ENCODE assay signal across 8 cellular contexts in the genomic region with DNA sequence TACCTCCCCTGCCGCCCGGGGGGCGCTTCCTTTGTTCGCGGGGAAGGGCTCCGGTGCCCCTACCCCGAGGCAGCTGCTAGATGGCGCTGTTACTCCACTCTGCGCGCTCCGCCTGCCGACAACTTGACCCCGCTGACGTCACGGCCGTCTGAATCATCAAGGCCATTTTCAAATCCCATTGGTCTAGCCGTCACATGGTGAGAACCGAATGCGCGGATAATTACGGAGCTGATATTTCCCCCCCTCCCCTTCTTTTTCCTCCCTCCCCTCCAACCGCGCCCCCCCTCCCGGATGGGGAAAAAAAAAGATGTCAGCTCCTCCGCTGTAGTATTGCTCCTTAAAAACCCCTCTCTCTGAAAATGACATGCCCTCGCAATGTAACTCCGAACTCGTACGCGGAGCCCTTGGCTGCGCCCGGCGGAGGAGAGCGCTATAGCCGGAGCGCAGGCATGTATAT. TPM values are rescaled to one million over a fixed set of nuclear protein-coding genes. Genes with fewer than 3 reads are reported as not detected.
DNase-seq lines count a peak whose midpoint lies in the region; ATAC-seq and TF ChIP-seq lines count a peak whose summit lies in the region.

A gene (plus strand): TSS at position 246 of the 457 bp plus-strand sequence. CDS start 114 bp downstream, at position 360.

- peak within 1 kb of the TSS; percentile 41 to 52; a peak in 3 of 4 replicates for H3K4me3 ChIP-seq in SK-N-SH (ENCODE audit: low read depth in 2 of 2, low read length in 1 of 2)
- peak within 1 kb of the TSS; percentile 71 for H3K4me3 ChIP-seq in skeletal muscle cell (ENCODE audit: low read depth, low read length)

- H3K9ac ChIP-seq in SK-N-SH, result no peak within 1 kb of the TSS

- H2AFZ ChIP-seq in SK-N-SH (ENCODE audit: low read depth), result peak within 1 kb of the TSS; percentile 96; the same call in 1 of the 2 replicates

- TF ChIP-seq RAD21 in SK-N-SH (IDR thresholded peaks at IDR 0.05; ENCODE audit: low read length), result peak; percentile 88

- no peak within 1 kb of the TSS for H3K27ac Mint-ChIP-seq in activated naive CD8-positive, alpha-beta T cell treated with anti-CD3 and anti-CD28 coated beads for 36 hours

- no peaks in the 10 kb centered on the region for H3K36me3 Mint-ChIP-seq in activated naive CD8-positive, alpha-beta T cell treated with anti-CD3 and anti-CD28 coated beads for 36 hours

- CTCF ChIA-PET in SK-N-SH (lab: Yijun Ruan, JAX), result interaction anchor here (0.5 to 12.8 kb wide), 62 partner anchors 8 to 427 kb away, joined by 3 to 194 read pairs (median 4); a partner anchor contains a TSS

- 1% methylated on average over 33 of the region's 36 CpGs for WGBS in SK-N-SH (ENCODE audit: low lambda C conversion rate)

- peaks cover 26% of the 10 kb centered on the region for H3K4me1 Mint-ChIP-seq in activated naive CD8-positive, alpha-beta T cell treated with anti-CD3 and anti-CD28 coated beads for 36 hours

- TF ChIP-seq CTCF in GM12872 (IDR thresholded peaks at IDR 0.05; ENCODE audit: insufficient read depth, low read depth, low read length) (peak; percentile 79), SK-N-SH (IDR thresholded peaks at IDR 0.05) (peak; percentile 80)

- TF ChIP-seq EP300 in SK-N-SH (IDR thresholded peaks at IDR 0.05; ENCODE audit: borderline replicate concordance in 1 of 2, low read depth in 1 of 2, low read length in 1 of 2), result no peak

- H3K27me3 ChIP-seq in SK-N-SH (ENCODE audit: insufficient read depth), result peaks cover 95% of the 10 kb centered on the region

- H3K9me3 ChIP-seq in SK-N-SH, result no peaks in the 10 kb centered on the region

- no peaks in the 10 kb centered on the region for H3K79me2 ChIP-seq in SK-N-SH (ENCODE audit: insufficient read depth)

- H3K4me1 ChIP-seq in SK-N-SH (ENCODE audit: control insufficient read depth in 1 of 2, insufficient read depth in 2 of 2, low read depth in 1 of 2, low read length in 1 of 2), result peaks cover 0 to 12% of the 10 kb centered on the region in 2 experiments; a peak in 1 of 4 replicates

- H3F3A ChIP-seq in SK-N-SH (replicated peaks; ENCODE audit: insufficient read depth), result no peaks in the 10 kb centered on the region

- POLR2A ChIA-PET in SK-N-SH (lab: Yijun Ruan, JAX), result interaction anchor here (1.0 to 1.1 kb wide), 2 partner anchors 230 to 231 kb away, joined by 3 read pairs; no protein-coding TSS in a partner anchor

- ATAC-seq in left cardiac atrium (peak; percentile 64 to 75), HG03457 (IDR thresholded peaks at IDR 0.05; ENCODE audit: unreplicated experiment) (no peak)

- H4K20me1 ChIP-seq in SK-N-SH (ENCODE audit: insufficient read depth), result no peaks in the 10 kb centered on the region

- no peaks in the 10 kb centered on the region for H3K9me3 Mint-ChIP-seq in activated naive CD8-positive, alpha-beta T cell treated with anti-CD3 and anti-CD28 coated beads for 36 hours

- intact Hi-C loops in left cardiac atrium (cut with DNase I), result no loop called here

- peaks cover 97% of the 10 kb centered on the region for H3K27me3 Mint-ChIP-seq in activated naive CD8-positive, alpha-beta T cell treated with anti-CD3 and anti-CD28 coated beads for 36 hours

- peak within 1 kb of the TSS; percentile 25 for H3K4me3 Mint-ChIP-seq in activated naive CD8-positive, alpha-beta T cell treated with anti-CD3 and anti-CD28 coated beads for 36 hours

- H3K36me3 ChIP-seq in SK-N-SH (replicated peaks in 1 of 2; ENCODE audit: control insufficient read depth in 1 of 2, insufficient read depth in 2 of 2, low read length in 1 of 2), result no peaks in the 10 kb centered on the region

- H3K27ac ChIP-seq in SK-N-SH (ENCODE audit: low read depth in 2 of 2, low read length in 1 of 2), result no peak within 1 kb of the TSS

- DNase-seq in LHCN-M2 (ENCODE audit: low read depth) (peak; percentile 95), SK-N-SH (peak; percentile 97), left cardiac atrium (peak; percentile 88), skeletal muscle cell (ENCODE audit: low read depth) (peak; percentile 95), OCI-M2 (lab: John Stamatoyannopoulos, UW; ENCODE audit: unreplicated experiment) (no peak)
- DNase-seq in activated naive CD8-positive, alpha-beta T cell treated with anti-CD3 and anti-CD28 coated beads for 36 hours, result peak; percentile 84

- peak within 1 kb of the TSS; percentile 95 for H3K4me2 ChIP-seq in SK-N-SH

- no peaks in the 10 kb centered on the region for H3K9me2 ChIP-seq in SK-N-SH

TF ChIP-seq in SK-N-SH, 30 proteins besides CTCF, POLR2A, EP300 and RAD21:
- TF ChIP-seq RFX5 (IDR thresholded peaks at IDR 0.05; ENCODE audit: low read length) (peak; percentile 81), TEAD4 (IDR thresholded peaks at IDR 0.05; ENCODE audit: borderline replicate concordance, insufficient read depth) (no peak), YY1 (IDR thresholded peaks at IDR 0.05; ENCODE audit: low read depth) (no peak), ELF1 (IDR thresholded peaks at IDR 0.05) (no peak), JUND (IDR thresholded peaks at IDR 0.05) (peak; percentile 53), MEF2A (IDR thresholded peaks at IDR 0.05; ENCODE audit: borderline replicate concordance, low read depth) (no peak), FOSL2 (IDR thresholded peaks at IDR 0.05; ENCODE audit: borderline replicate concordance, low read depth) (peak; percentile 86), CHD2 (IDR thresholded peaks at IDR 0.05; ENCODE audit: low read length, partially characterized antibody) (peak; percentile 18), RXRA (IDR thresholded peaks at IDR 0.05; ENCODE audit: borderline replicate concordance, low read depth) (peak; percentile 53; the same call in 1 of the 2 replicates), GATA2 (CRISPR knock-in tag; IDR thresholded peaks at IDR 0.05) (no peak), SMC3 (IDR thresholded peaks at IDR 0.05; ENCODE audit: low read depth, low read length) (peak; percentile 67), TCF12 (IDR thresholded peaks at IDR 0.05) (no peak), FOXM1 (IDR thresholded peaks at IDR 0.05; ENCODE audit: low read depth) (no peak)
- TF ChIP-seq, protein P1, sequence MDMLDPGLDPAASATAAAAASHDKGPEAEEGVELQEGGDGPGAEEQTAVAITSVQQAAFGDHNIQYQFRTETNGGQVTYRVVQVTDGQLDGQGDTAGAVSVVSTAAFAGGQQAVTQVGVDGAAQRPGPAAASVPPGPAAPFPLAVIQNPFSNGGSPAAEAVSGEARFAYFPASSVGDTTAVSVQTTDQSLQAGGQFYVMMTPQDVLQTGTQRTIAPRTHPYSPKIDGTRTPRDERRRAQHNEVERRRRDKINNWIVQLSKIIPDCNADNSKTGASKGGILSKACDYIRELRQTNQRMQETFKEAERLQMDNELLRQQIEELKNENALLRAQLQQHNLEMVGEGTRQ (IDR thresholded peaks at IDR 0.05; ENCODE audit: borderline replicate concordance, low read depth, low read length), result peak; percentile 51; the same call in 1 of the 2 replicates
- TF ChIP-seq, protein P2, sequence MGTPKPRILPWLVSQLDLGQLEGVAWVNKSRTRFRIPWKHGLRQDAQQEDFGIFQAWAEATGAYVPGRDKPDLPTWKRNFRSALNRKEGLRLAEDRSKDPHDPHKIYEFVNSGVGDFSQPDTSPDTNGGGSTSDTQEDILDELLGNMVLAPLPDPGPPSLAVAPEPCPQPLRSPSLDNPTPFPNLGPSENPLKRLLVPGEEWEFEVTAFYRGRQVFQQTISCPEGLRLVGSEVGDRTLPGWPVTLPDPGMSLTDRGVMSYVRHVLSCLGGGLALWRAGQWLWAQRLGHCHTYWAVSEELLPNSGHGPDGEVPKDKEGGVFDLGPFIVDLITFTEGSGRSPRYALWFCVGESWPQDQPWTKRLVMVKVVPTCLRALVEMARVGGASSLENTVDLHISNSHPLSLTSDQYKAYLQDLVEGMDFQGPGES (IDR thresholded peaks at IDR 0.05; ENCODE audit: low read depth, low read length), result no peak
- TF ChIP-seq, protein P3, sequence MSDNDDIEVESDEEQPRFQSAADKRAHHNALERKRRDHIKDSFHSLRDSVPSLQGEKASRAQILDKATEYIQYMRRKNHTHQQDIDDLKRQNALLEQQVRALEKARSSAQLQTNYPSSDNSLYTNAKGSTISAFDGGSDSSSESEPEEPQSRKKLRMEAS (IDR thresholded peaks at IDR 0.05; ENCODE audit: low read depth), result peak; percentile 83
- TF ChIP-seq, protein P4, sequence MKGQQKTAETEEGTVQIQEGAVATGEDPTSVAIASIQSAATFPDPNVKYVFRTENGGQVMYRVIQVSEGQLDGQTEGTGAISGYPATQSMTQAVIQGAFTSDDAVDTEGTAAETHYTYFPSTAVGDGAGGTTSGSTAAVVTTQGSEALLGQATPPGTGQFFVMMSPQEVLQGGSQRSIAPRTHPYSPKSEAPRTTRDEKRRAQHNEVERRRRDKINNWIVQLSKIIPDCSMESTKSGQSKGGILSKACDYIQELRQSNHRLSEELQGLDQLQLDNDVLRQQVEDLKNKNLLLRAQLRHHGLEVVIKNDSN (IDR thresholded peaks at IDR 0.05; ENCODE audit: borderline replicate concordance, low read depth), result peak; percentile 85

RNA-seq across cellular contexts. Expression of the gene that starts here (rescaled TPM):
- total RNA-seq in LHCN-M2 (2014; rRNA removed) (6.9 and 7.5 TPM in 2 replicates), left cardiac atrium (not detected)
- polyA plus RNA-seq in LHCN-M2 (2012), result 15.9 TPM
- polyA plus RNA-seq in SK-N-SH (2012; rRNA removed), result 0.03 and 0.08 TPM in 2 replicates
- polyA plus RNA-seq in SK-N-SH (2012; cell fraction: cytosol; rRNA removed), result 0.04 TPM in 2 replicates
- polyA plus RNA-seq in SK-N-SH (2012; cell fraction: nucleus; rRNA removed), result not detected in 2 replicates
- total RNA-seq in activated naive CD8-positive, alpha-beta T cell treated with anti-CD3 and anti-CD28 coated beads for 36 hours, result not detected

Comparison
In these comparisons a context has a peak if more than half of its experiments do, and no peak if none do; other contexts are left out.
1. Peak in DNase-seq, H3K4me3 ChIP-seq and H3K4me2 ChIP-seq in SK-N-SH; RNA of the gene not detected or under 1 TPM.
2. Peak in DNase-seq in activated naive CD8-positive, alpha-beta T cell treated with anti-CD3 and anti-CD28 coated beads for 36 hours; RNA of the gene not detected or under 1 TPM.
3. Peak in DNase-seq and ATAC-seq in left cardiac atrium; RNA of the gene not detected or under 1 TPM.